11 cellular contexts compared by ENCODE assay signal in genomic region chr5:93586948-93587918, GRCh38. TPM values are rescaled to one million over a fixed set of nuclear protein-coding genes. Genes with fewer than 3 reads are reported as not detected.
A peak's percentile ranks its signal among the peaks of the same experiment; 100 is the strongest.
DNase-seq lines count a peak whose midpoint lies in the region; ATAC-seq and TF ChIP-seq lines count a peak whose summit lies in the region.
"Had no signal": no experiment of that assay in that cellular context is flagged by ENCODE, and none has a peak within 500 bp of the region (broad histone marks: within the 10 kb centered on the region; RNA-seq: fewer than 3 reads in every experiment).

No MANE protein-coding gene starts in this region.

- peaks cover 6% of the 10 kb centered on the region for H3K36me3 Mint-ChIP-seq in activated naive CD4-positive, alpha-beta T cell treated with anti-CD3 and anti-CD28 coated beads, Interleukin-2, amount 10 ng/mL, durations not matched to agents 7 days and 5 days

- peaks cover 2% of the 10 kb centered on the region for H3K9me3 Mint-ChIP-seq in activated naive CD4-positive, alpha-beta T cell treated with anti-CD3 and anti-CD28 coated beads, Interleukin-2, amount 10 ng/mL, durations not matched to agents 7 days and 5 days

- DNase-seq in activated naive CD4-positive, alpha-beta T cell treated with anti-CD3 and anti-CD28 coated beads, Interleukin-2, amount 10 ng/mL, durations not matched to agents 7 days and 5 days, result no peak
- no peak for DNase-seq in activated naive CD4-positive, alpha-beta T cell treated with anti-CD3 and anti-CD28 coated beads, Interleukin-2, amount 50 U/mL, for 16 hours
- DNase-seq in cardiac fibroblast (ENCODE audit: low read depth in 2 of 2), result no peak
- no peak for DNase-seq in lower lobe of right lung
- no peak for DNase-seq in upper lobe of right lung
- no peak for DNase-seq in Peyer's patch
- no peak for DNase-seq in NCI-H345 treated with DMSO at 0.1 percent for 48 hours (lab: John Stamatoyannopoulos, UW; ENCODE audit: unreplicated experiment)
- DNase-seq: Caco-2, NCI-H1436 treated with DMSO at 0.1 percent for 48 hours had no signal

- no peak for TF ChIP-seq POLR2A in Peyer's patch (IDR thresholded peaks at IDR 0.05)

- peaks cover 52% of the 10 kb centered on the region for H3K27me3 ChIP-seq in lower lobe of right lung (ENCODE audit: low read depth)
- peaks cover 54% of the 10 kb centered on the region for H3K27me3 ChIP-seq in upper lobe of right lung
- H3K27me3 ChIP-seq in Peyer's patch, result peaks cover 0 to 15% of the 10 kb centered on the region in 2 donors

- H3K4me3 Mint-ChIP-seq in activated naive CD4-positive, alpha-beta T cell treated with anti-CD3 and anti-CD28 coated beads, Interleukin-2, amount 10 ng/mL, durations not matched to agents 7 days and 5 days, result no peak overlapping the region

- peak in 1 of 2 donors; percentile 14 for ATAC-seq in lower lobe of right lung
- no peak for ATAC-seq in upper lobe of right lung
- ATAC-seq in HG03025 (IDR thresholded peaks at IDR 0.05; ENCODE audit: low FRiP score, unreplicated experiment), result no peak

- intact Hi-C loops in lower lobe of right lung (cut with DNase I) (loop anchor here (10.0 kb wide), 1 partner anchor 328 kb away; no protein-coding TSS in a partner anchor), upper lobe of right lung (cut with DNase I) (loop anchor here (10.0 kb wide), 1 partner anchor 208 kb away; no protein-coding TSS in a partner anchor)

- H3K4me1 Mint-ChIP-seq in activated naive CD4-positive, alpha-beta T cell treated with anti-CD3 and anti-CD28 coated beads, Interleukin-2, amount 10 ng/mL, durations not matched to agents 7 days and 5 days, result peaks cover 21% of the 10 kb centered on the region

- H3K27ac ChIP-seq in lower lobe of right lung, result peak overlapping the region; percentile 65
- H3K27ac ChIP-seq in upper lobe of right lung, result peak overlapping the region; percentile 70
- H3K27ac ChIP-seq in Peyer's patch, result no peak overlapping the region

- H3K4me3 ChIP-seq in cardiac fibroblast (replicated peaks in 1 of 2; ENCODE audit: low read depth in 2 of 2, low read length in 2 of 2), result peak overlapping the region; percentile 67 to 86
- H3K4me3 ChIP-seq in lower lobe of right lung, result peak overlapping the region; percentile 59
- H3K4me3 ChIP-seq in upper lobe of right lung, result peak overlapping the region; percentile 56
- no peak overlapping the region for H3K4me3 ChIP-seq in Peyer's patch

- no peaks in the 10 kb centered on the region for H3K9me3 ChIP-seq in lower lobe of right lung
- H3K9me3 ChIP-seq in upper lobe of right lung, result no peaks in the 10 kb centered on the region
- H3K9me3 ChIP-seq in Peyer's patch, result no peaks in the 10 kb centered on the region
- H3K9me3 ChIP-seq: Caco-2 had no signal

- TF ChIP-seq CTCF in cardiac fibroblast (IDR thresholded peaks at IDR 0.05; ENCODE audit: low read depth, low read length), result no peak
- no peak for TF ChIP-seq CTCF in lower lobe of right lung (IDR thresholded peaks at IDR 0.05)
- TF ChIP-seq CTCF in upper lobe of right lung (IDR thresholded peaks at IDR 0.05), result no peak
- TF ChIP-seq CTCF in Peyer's patch (IDR thresholded peaks at IDR 0.05), result no peak

- H3K4me1 ChIP-seq in lower lobe of right lung (peaks cover 15% of the 10 kb centered on the region), upper lobe of right lung (no peaks in the 10 kb centered on the region), Peyer's patch (peaks cover 0 to 22% (median 6%) of the 10 kb centered on the region in 4 donors)
- H3K4me1 ChIP-seq: Caco-2 had no signal

- no peaks in the 10 kb centered on the region for H3K36me3 ChIP-seq in lower lobe of right lung
- no peaks in the 10 kb centered on the region for H3K36me3 ChIP-seq in upper lobe of right lung
- H3K36me3 ChIP-seq in Peyer's patch, result no peaks in the 10 kb centered on the region

- peak overlapping the region; percentile 68 for H3K27ac Mint-ChIP-seq in activated naive CD4-positive, alpha-beta T cell treated with anti-CD3 and anti-CD28 coated beads, Interleukin-2, amount 10 ng/mL, durations not matched to agents 7 days and 5 days

- CTCF ChIA-PET in activated naive CD4-positive, alpha-beta T cell treated with anti-CD3 and anti-CD28 coated beads, Interleukin-2, amount 10 ng/mL, durations not matched to agents 7 days and 5 days (lab: Charles Lee), result interaction anchor here (0.7 to 1.2 kb wide), 6 partner anchors 13 to 797 kb away, joined by 3 to 5 read pairs (median 4); no protein-coding TSS in a partner anchor

- peaks cover 68% of the 10 kb centered on the region for H3K27me3 Mint-ChIP-seq in activated naive CD4-positive, alpha-beta T cell treated with anti-CD3 and anti-CD28 coated beads, Interleukin-2, amount 10 ng/mL, durations not matched to agents 7 days and 5 days

RNA-seq across cellular contexts. Expression of gene NR2F1, which starts 4.2 kb away (rescaled TPM):
- total RNA-seq in lower lobe of right lung (42.6 TPM), upper lobe of right lung (83.2 TPM), Peyer's patch (10 to 100 TPM in 1 of 4 donors, 1 to 10 TPM in 3; 2.1 to 28.1 (median 7.0) TPM)
- total RNA-seq: T-helper 1 cell treated with Interleukin-12 subunit alpha and Interleukin-12 subunit beta and Interleukin-4 antibody, amounts not matched to agents 30 ng/mL and 1 ng/mL, for 36 hours had no signal

RNA-seq across cellular contexts. Expression of gene NR2F1-AS1, which starts 6.2 kb away (rescaled TPM):
- total RNA-seq in lower lobe of right lung (11.1 TPM), upper lobe of right lung (16.2 TPM), Peyer's patch (1 to 10 TPM in 3 of 4 donors, under 1 TPM in 1; 0.35 to 9.1 (median 3.2) TPM)
- total RNA-seq: Caco-2; T-helper 1 cell treated with Interleukin-12 subunit alpha and Interleukin-12 subunit beta and Interleukin-4 antibody, amounts not matched to agents 30 ng/mL and 1 ng/mL, for 36 hours had no signal

Comparison
In these comparisons a context has a peak if more than half of its experiments do, and no peak if none do; other contexts are left out.
1. H3K4me3 ChIP-seq: peak in cardiac fibroblast (2 of 2), lower lobe of right lung (single experiment) and upper lobe of right lung (single experiment); none in Peyer's patch (0 of 4).
2. H3K27ac ChIP-seq: peak in lower lobe of right lung (single experiment) and upper lobe of right lung (single experiment); none in Peyer's patch (0 of 4).